ENCODE assay signal across 1 cellular context in genomic region chr20:35478804-35479472, GRCh38.
TF ChIP-seq lines count a peak whose summit lies in the region.

No MANE protein-coding gene starts in this region.

TF ChIP-seq in HepG2, 621 proteins besides CTCF, POLR2A, EP300 and RAD21 (continued from another document and continues in another):
- TF ChIP-seq ARID4A (CRISPR knock-in tag; IDR thresholded peaks at IDR 0.05; ENCODE audit: borderline replicate concordance) (no peak; the same call in 1 of the 2 replicates), GRHL1 (CRISPR knock-in tag; conservative IDR thresholded peaks at IDR 0.05) (no peak), PAF1 (CRISPR knock-in tag; IDR thresholded peaks at IDR 0.05) (no peak), PRMT3 (CRISPR knock-in tag; IDR thresholded peaks at IDR 0.05; ENCODE audit: borderline replicate concordance, low read depth) (no peak), NFYB (CRISPR knock-in tag; IDR thresholded peaks at IDR 0.05) (no peak), KAT7 (CRISPR knock-in tag; IDR thresholded peaks at IDR 0.05; ENCODE audit: borderline replicate concordance) (no peak), GTF2F1 (IDR thresholded peaks at IDR 0.05; ENCODE audit: low read length) (no peak), RBM22 (optimal IDR thresholded peaks at IDR 0.05; ENCODE audit: low read length) (peak; percentile 77), ZNF619 (CRISPR knock-in tag; IDR thresholded peaks at IDR 0.05) (peak; percentile 65; the same call in 1 of the 2 replicates), TARDBP (CRISPR knock-in tag; IDR thresholded peaks at IDR 0.05) (0 out of 2 replicates have a peak, but pooled peaks have one; percentile 56), ZNF17 (CRISPR knock-in tag; IDR thresholded peaks at IDR 0.05) (no peak), ELF1 (CRISPR knock-in tag; IDR thresholded peaks at IDR 0.05) (peak; percentile 44), HNRNPL (IDR thresholded peaks at IDR 0.05; ENCODE audit: low read depth, low read length) (no peak), ZNF564 (CRISPR knock-in tag; IDR thresholded peaks at IDR 0.05) (no peak), ZNF512B (CRISPR knock-in tag; IDR thresholded peaks at IDR 0.05; ENCODE audit: borderline replicate concordance) (no peak), SALL1 (CRISPR knock-in tag; IDR thresholded peaks at IDR 0.05) (peak; percentile 71)
- TF ChIP-seq, protein P1, sequence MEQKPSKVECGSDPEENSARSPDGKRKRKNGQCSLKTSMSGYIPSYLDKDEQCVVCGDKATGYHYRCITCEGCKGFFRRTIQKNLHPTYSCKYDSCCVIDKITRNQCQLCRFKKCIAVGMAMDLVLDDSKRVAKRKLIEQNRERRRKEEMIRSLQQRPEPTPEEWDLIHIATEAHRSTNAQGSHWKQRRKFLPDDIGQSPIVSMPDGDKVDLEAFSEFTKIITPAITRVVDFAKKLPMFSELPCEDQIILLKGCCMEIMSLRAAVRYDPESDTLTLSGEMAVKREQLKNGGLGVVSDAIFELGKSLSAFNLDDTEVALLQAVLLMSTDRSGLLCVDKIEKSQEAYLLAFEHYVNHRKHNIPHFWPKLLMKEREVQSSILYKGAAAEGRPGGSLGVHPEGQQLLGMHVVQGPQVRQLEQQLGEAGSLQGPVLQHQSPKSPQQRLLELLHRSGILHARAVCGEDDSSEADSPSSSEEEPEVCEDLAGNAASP (CRISPR knock-in tag; IDR thresholded peaks at IDR 0.05; ENCODE audit: borderline replicate concordance): 0 out of 2 replicates have a peak, but pooled peaks have one; percentile 39
- TF ChIP-seq, protein P2, sequence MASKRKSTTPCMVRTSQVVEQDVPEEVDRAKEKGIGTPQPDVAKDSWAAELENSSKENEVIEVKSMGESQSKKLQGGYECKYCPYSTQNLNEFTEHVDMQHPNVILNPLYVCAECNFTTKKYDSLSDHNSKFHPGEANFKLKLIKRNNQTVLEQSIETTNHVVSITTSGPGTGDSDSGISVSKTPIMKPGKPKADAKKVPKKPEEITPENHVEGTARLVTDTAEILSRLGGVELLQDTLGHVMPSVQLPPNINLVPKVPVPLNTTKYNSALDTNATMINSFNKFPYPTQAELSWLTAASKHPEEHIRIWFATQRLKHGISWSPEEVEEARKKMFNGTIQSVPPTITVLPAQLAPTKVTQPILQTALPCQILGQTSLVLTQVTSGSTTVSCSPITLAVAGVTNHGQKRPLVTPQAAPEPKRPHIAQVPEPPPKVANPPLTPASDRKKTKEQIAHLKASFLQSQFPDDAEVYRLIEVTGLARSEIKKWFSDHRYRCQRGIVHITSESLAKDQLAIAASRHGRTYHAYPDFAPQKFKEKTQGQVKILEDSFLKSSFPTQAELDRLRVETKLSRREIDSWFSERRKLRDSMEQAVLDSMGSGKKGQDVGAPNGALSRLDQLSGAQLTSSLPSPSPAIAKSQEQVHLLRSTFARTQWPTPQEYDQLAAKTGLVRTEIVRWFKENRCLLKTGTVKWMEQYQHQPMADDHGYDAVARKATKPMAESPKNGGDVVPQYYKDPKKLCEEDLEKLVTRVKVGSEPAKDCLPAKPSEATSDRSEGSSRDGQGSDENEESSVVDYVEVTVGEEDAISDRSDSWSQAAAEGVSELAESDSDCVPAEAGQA (IDR thresholded peaks at IDR 0.05; ENCODE audit: low read depth): no peak
- TF ChIP-seq, protein P2 (CRISPR knock-in tag; IDR thresholded peaks at IDR 0.05; ENCODE audit: borderline replicate concordance): no peak
- TF ChIP-seq, protein P3, sequence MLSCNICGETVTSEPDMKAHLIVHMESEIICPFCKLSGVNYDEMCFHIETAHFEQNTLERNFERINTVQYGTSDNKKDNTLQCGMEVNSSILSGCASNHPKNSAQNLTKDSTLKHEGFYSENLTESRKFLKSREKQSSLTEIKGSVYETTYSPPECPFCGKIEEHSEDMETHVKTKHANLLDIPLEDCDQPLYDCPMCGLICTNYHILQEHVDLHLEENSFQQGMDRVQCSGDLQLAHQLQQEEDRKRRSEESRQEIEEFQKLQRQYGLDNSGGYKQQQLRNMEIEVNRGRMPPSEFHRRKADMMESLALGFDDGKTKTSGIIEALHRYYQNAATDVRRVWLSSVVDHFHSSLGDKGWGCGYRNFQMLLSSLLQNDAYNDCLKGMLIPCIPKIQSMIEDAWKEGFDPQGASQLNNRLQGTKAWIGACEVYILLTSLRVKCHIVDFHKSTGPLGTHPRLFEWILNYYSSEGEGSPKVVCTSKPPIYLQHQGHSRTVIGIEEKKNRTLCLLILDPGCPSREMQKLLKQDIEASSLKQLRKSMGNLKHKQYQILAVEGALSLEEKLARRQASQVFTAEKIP (CRISPR knock-in tag; IDR thresholded peaks at IDR 0.05; ENCODE audit: borderline replicate concordance): no peak
- TF ChIP-seq, protein P4, sequence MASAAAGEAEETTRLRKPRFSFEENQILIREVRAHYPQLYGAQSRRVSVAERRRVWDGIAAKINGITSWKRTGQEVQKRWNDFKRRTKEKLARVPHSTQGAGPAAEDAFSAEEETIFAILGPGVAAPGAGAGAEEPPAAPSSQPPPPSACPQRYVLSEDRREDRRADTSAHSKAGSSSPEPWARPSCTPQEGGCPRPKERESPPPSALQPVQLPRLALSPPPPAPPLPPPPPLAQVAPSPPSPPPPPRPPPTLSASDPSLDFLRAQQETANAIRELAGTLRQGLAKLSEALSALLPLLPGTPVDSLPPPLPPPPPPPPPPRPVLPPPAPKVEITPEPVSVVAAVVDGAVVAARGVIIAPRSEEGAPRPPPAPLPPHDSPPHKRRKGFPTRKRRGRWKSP (CRISPR knock-in tag; IDR thresholded peaks at IDR 0.05): 0 out of 2 replicates have a peak, but pooled peaks have one; percentile 44
- TF ChIP-seq, protein P5, sequence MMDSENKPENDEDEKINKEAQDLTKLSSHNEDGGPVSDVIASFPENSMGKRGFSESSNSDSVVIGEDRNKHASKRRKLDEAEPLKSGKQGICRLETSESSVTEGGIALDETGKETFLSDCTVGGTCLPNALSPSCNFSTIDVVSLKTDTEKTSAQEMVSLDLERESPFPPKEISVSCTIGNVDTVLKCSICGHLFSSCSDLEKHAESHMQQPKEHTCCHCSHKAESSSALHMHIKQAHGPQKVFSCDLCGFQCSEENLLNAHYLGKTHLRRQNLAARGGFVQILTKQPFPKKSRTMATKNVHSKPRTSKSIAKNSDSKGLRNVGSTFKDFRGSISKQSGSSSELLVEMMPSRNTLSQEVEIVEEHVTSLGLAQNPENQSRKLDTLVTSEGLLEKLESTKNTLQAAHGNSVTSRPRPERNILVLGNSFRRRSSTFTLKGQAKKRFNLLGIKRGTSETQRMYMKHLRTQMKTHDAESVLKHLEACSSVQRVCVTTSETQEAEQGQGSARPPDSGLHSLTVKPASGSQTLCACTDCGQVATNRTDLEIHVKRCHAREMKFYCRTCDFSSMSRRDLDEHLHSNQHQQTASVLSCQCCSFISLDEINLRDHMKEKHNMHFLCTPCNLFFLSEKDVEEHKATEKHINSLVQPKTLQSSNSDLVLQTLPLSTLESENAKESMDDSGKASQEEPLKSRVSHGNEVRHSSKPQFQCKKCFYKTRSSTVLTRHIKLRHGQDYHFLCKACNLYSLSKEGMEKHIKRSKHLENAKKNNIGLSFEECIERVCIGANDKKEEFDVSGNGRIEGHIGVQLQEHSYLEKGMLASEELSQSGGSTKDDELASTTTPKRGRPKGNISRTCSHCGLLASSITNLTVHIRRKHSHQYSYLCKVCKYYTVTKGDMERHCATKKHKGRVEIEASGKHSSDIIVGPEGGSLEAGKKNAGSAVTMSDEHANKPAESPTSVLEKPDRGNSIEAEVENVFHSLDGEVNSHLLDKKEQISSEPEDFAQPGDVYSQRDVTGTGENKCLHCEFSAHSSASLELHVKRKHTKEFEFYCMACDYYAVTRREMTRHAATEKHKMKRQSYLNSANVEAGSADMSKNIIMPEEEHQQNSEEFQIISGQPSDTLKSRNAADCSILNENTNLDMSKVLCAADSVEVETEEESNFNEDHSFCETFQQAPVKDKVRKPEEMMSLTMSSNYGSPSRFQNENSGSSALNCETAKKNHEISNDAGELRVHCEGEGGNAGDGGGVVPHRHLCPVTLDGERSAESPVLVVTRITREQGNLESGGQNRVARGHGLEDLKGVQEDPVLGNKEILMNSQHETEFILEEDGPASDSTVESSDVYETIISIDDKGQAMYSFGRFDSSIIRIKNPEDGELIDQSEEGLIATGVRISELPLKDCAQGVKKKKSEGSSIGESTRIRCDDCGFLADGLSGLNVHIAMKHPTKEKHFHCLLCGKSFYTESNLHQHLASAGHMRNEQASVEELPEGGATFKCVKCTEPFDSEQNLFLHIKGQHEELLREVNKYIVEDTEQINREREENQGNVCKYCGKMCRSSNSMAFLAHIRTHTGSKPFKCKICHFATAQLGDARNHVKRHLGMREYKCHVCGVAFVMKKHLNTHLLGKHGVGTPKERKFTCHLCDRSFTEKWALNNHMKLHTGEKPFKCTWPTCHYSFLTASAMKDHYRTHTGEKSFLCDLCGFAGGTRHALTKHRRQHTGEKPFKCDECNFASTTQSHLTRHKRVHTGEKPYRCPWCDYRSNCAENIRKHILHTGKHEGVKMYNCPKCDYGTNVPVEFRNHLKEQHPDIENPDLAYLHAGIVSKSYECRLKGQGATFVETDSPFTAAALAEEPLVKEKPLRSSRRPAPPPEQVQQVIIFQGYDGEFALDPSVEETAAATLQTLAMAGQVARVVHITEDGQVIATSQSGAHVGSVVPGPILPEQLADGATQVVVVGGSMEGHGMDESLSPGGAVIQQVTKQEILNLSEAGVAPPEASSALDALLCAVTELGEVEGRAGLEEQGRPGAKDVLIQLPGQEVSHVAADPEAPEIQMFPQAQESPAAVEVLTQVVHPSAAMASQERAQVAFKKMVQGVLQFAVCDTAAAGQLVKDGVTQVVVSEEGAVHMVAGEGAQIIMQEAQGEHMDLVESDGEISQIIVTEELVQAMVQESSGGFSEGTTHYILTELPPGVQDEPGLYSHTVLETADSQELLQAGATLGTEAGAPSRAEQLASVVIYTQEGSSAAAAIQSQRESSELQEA (CRISPR knock-in tag; IDR thresholded peaks at IDR 0.05; ENCODE audit: not compliant biosample characterization): no peak
